Comparison of ENCODE assay signal across 18 cellular contexts in genomic region chr3:152771120-152771519, GRCh38.
A peak's percentile ranks its signal among the peaks of the same experiment; 100 is the strongest.
DNase-seq lines count a peak whose midpoint lies in the region; ATAC-seq, FAIRE-seq and TF ChIP-seq lines count a peak whose summit lies in the region.
"Had no signal": no experiment of that assay in that cellular context is flagged by ENCODE, and none has a peak within 500 bp of the region (broad histone marks: within the 10 kb centered on the region; RNA-seq: fewer than 3 reads in every experiment).

No MANE protein-coding gene starts in this region.

- WGBS in K562 (ENCODE audit: insufficient coverage, low coverage, missing lambda C conversion rate): 70% methylated on average over 1 of the region's 1 CpG
- WGBS in small intestine, 3 donors: 83 to 94% (median 91%) methylated on average over 1 of the region's 1 CpG

- CTCF ChIA-PET in HEK293 (lab: Yijun Ruan, JAX): no interaction called here
- CTCF ChIA-PET in K562 (lab: Yijun Ruan, JAX; ENCODE audit: low intra/inter-chr PET ratio): no interaction called here

- H3K9me3 ChIP-seq in HEK293 (ENCODE audit: control insufficient read depth, insufficient read depth, low read depth, low read length) (no peaks in the 10 kb centered on the region), K562 (replicated peaks; ENCODE audit: control insufficient read depth, insufficient read depth, low read depth, low read length) (no peaks in the 10 kb centered on the region), small intestine (ENCODE audit: control insufficient read depth, low read depth) (no peaks in the 10 kb centered on the region)
- H3K9me3 ChIP-seq: BLaER1, Caco-2, HAP-1 had no signal

- no TSS peak for BruUV-seq in K562 (replicated peaks; lab: Mats Ljungman, UMichigan)

- H3K4me1 ChIP-seq in HEK293 (ENCODE audit: control insufficient read depth, insufficient read depth, low read length): no peaks in the 10 kb centered on the region
- no peaks in the 10 kb centered on the region for H3K4me1 ChIP-seq in K562 (replicated peaks in 1 of 2; ENCODE audit: control insufficient read depth in 2 of 2, insufficient read depth in 2 of 2, low read length in 2 of 2)
- no peaks in the 10 kb centered on the region for H3K4me1 ChIP-seq in small intestine (ENCODE audit: control insufficient read depth in 2 of 2, insufficient read depth in 1 of 2, low read depth in 1 of 2, low read length in 1 of 2)
- H3K4me1 ChIP-seq: BLaER1 had no signal

- in situ Hi-C loops in K562 (cut with MboI): no loop called here

- no peaks in the 10 kb centered on the region for H3K9me1 ChIP-seq in K562 (ENCODE audit: control insufficient read depth, insufficient read depth, low read length)

- no peak for TF ChIP-seq RAD21 in K562 (CRISPR knock-in tag; conservative IDR thresholded peaks at IDR 0.05 in 1 of 2, IDR thresholded peaks at IDR 0.05 in 1 of 2)

- TF ChIP-seq EP300 in K562 (IDR thresholded peaks at IDR 0.05; ENCODE audit: low read length): no peak

- H2AFZ ChIP-seq in K562 (ENCODE audit: low read depth, low read length): no peak overlapping the region

- no peak overlapping the region for H3K27ac ChIP-seq in HEK293 (ENCODE audit: extremely low read depth, low read depth, low read length)
- H3K27ac ChIP-seq in K562 (ENCODE audit: extremely low read depth, low read depth, low read length): no peak overlapping the region
- H3K27ac ChIP-seq in small intestine (ENCODE audit: low read depth in 1 of 2, low read length in 1 of 2): no peak overlapping the region
- H3K27ac ChIP-seq: BLaER1, C4-2B had no signal

- DNase-seq in K562 (ENCODE audit: extremely low read depth in 1 of 4, low spot score in 3 of 4) (no peak), frontal cortex (ENCODE audit: low spot score in 2 of 2) (no peak), small intestine (no peak), pons (ENCODE audit: low spot score) (no peak), LoVo (ENCODE audit: low spot score) (no peak)
- DNase-seq: Caco-2; CD4-positive, CD25-positive, alpha-beta regulatory T cell; CD8-positive, alpha-beta T cell; DMS153; DND-41; GOT3 had no signal

- intact Hi-C loops in K562 (cut with micrococcal nuclease): no loop called here

- POLR2A ChIA-PET in HEK293 (lab: Yijun Ruan, JAX): no interaction called here
- POLR2A ChIA-PET in K562 (lab: Yijun Ruan, JAX): no interaction called here

- no peak for TF ChIP-seq POLR2A in K562 (conservative IDR thresholded peaks at IDR 0.05)

- H3K4me2 ChIP-seq in K562 (ENCODE audit: insufficient read depth, low read length): no peak overlapping the region
- H3K4me2 ChIP-seq: BLaER1 had no signal

- no peaks in the 10 kb centered on the region for H3K79me2 ChIP-seq in K562 (ENCODE audit: control insufficient read depth, insufficient read depth, low read length)

- H3K9ac ChIP-seq in K562 (ENCODE audit: insufficient read depth in 1 of 2, low read depth in 2 of 2, low read length in 2 of 2): no peak overlapping the region
- H3K9ac ChIP-seq: BLaER1 had no signal

- TF ChIP-seq CTCF in HEK293 (tag by site-specific recombination; IDR thresholded peaks at IDR 0.05) (no peak), K562 (IDR thresholded peaks at IDR 0.05 in 2 of 3, conservative IDR thresholded peaks at IDR 0.05 in 1 of 3; ENCODE audit: insufficient read depth in 2 of 3, low read depth in 1 of 3, low read length in 3 of 3) (no peak)

- H3K4me3 ChIP-seq in HEK293 (ENCODE audit: low read depth, low read length): no peak overlapping the region
- H3K4me3 ChIP-seq in K562: no peak overlapping the region
- no peak overlapping the region for H3K4me3 ChIP-seq in small intestine (ENCODE audit: low read depth in 1 of 2, low read length in 2 of 2)
- H3K4me3 ChIP-seq: BLaER1, HAP-1 had no signal

- H3K36me3 ChIP-seq in HEK293 (ENCODE audit: control insufficient read depth in 2 of 2, insufficient read depth in 1 of 2, low read length in 2 of 2) (no peaks in the 10 kb centered on the region), K562 (ENCODE audit: control insufficient read depth, insufficient read depth, low read length) (no peaks in the 10 kb centered on the region), small intestine (ENCODE audit: control insufficient read depth in 2 of 2, insufficient read depth in 2 of 2, low read length in 2 of 2) (no peaks in the 10 kb centered on the region)
- H3K36me3 ChIP-seq: BLaER1, HAP-1 had no signal

- FAIRE-seq in K562 (lab: Jason Lieb, UNC) (no peak), frontal cortex (lab: Jason Lieb, UNC) (peak; percentile 28), small intestine (lab: Jason Lieb, UNC) (peak; percentile 83)
- FAIRE-seq: G401.6, H54 had no signal

- ATAC-seq in K562: no peak
- no peak for ATAC-seq in HG03439 (IDR thresholded peaks at IDR 0.05; ENCODE audit: unreplicated experiment)
- ATAC-seq: CD8-positive, alpha-beta T cell had no signal

- no peaks in the 10 kb centered on the region for H3K27me3 ChIP-seq in K562 (ENCODE audit: control insufficient read depth in 2 of 2, insufficient read depth in 2 of 2, low read length in 2 of 2)
- no peaks in the 10 kb centered on the region for H3K27me3 ChIP-seq in small intestine (ENCODE audit: control insufficient read depth in 2 of 2, insufficient read depth in 2 of 2, low read length in 2 of 2)
- H3K27me3 ChIP-seq: BLaER1 had no signal

- H4K20me1 ChIP-seq in K562 (replicated peaks; ENCODE audit: control insufficient read depth, insufficient read depth, low read length): no peaks in the 10 kb centered on the region
- H4K20me1 ChIP-seq: BLaER1 had no signal

TF ChIP-seq in HEK293, 187 proteins besides CTCF, POLR2A, EP300 and RAD21:
- TF ChIP-seq, protein P1, sequence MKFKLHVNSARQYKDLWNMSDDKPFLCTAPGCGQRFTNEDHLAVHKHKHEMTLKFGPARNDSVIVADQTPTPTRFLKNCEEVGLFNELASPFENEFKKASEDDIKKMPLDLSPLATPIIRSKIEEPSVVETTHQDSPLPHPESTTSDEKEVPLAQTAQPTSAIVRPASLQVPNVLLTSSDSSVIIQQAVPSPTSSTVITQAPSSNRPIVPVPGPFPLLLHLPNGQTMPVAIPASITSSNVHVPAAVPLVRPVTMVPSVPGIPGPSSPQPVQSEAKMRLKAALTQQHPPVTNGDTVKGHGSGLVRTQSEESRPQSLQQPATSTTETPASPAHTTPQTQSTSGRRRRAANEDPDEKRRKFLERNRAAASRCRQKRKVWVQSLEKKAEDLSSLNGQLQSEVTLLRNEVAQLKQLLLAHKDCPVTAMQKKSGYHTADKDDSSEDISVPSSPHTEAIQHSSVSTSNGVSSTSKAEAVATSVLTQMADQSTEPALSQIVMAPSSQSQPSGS (tag by site-specific recombination; IDR thresholded peaks at IDR 0.05; ENCODE audit: low read depth): peak; percentile 70
- TF ChIP-seq ZNF473 (tag by site-specific recombination; IDR thresholded peaks at IDR 0.05): no peak

TF ChIP-seq in K562, 482 proteins besides CTCF, POLR2A, EP300 and RAD21:
- TF ChIP-seq PRMT5 (CRISPR knock-in tag; IDR thresholded peaks at IDR 0.05) (no peak), RUNX1 (IDR thresholded peaks at IDR 0.05; ENCODE audit: low read depth) (no peak), PML (IDR thresholded peaks at IDR 0.05; ENCODE audit: low read length) (no peak), GTF3C2 (IDR thresholded peaks at IDR 0.05; ENCODE audit: borderline replicate concordance, extremely low read depth, insufficient read length) (no peak), HSF4 (CRISPR knock-in tag; IDR thresholded peaks at IDR 0.05; ENCODE audit: borderline replicate concordance) (no peak), ATF3 (IDR thresholded peaks at IDR 0.05) (peak; percentile 43; the same call in 1 of the 2 replicates), ATF3 (CRISPR knock-in tag; conservative IDR thresholded peaks at IDR 0.05) (no peak)
- TF ChIP-seq, protein P2, sequence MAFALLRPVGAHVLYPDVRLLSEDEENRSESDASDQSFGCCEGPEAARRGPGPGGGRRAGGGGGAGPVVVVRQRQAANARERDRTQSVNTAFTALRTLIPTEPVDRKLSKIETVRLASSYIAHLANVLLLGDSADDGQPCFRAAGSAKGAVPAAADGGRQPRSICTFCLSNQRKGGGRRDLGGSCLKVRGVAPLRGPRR (CRISPR knock-in tag; IDR thresholded peaks at IDR 0.05): no peak
